26 cellular contexts compared by ENCODE assay signal in genomic region chr2:133816037-133816436, GRCh38.
"Had no signal": no experiment of that assay in that cellular context is flagged by ENCODE, and none has a peak within 500 bp of the region (broad histone marks: within the 10 kb centered on the region; RNA-seq: fewer than 3 reads in every experiment).

No MANE protein-coding gene starts in this region.

- H3K27ac Mint-ChIP-seq: activated CD4-positive, alpha-beta memory T cell treated with anti-CD3 and anti-CD28 coated beads for 36 hours; activated naive CD4-positive, alpha-beta T cell treated with anti-CD3 and anti-CD28 coated beads, Interleukin-2, amount 10 ng/mL, durations not matched to agents 7 days and 5 days; activated naive CD8-positive, alpha-beta T cell; activated naive CD8-positive, alpha-beta T cell treated with anti-CD3 and anti-CD28 coated beads, Interleukin-2, amount 50 U/mL, for 24 hours; activated T-helper 1 cell treated with anti-CD3 and anti-CD28 coated beads, Interleukin-12 subunit alpha, Interleukin-12 subunit beta, Interleukin-2, Interleukin-4 antibody, amounts not matched to agents 30 ng/mL and 10 ng/mL and 1 ng/mL, durations not matched to agents 14 hours and 24 hours and 36 hours had no signal

- DNase-seq: activated CD4-positive, alpha-beta memory T cell treated with anti-CD3 and anti-CD28 coated beads for 36 hours; activated CD4-positive, alpha-beta T cell treated with anti-CD3 and anti-CD28 coated beads, Interleukin-2, amount 50 U/mL, for 1 hour; activated CD8-positive, alpha-beta memory T cell treated with anti-CD3 and anti-CD28 coated beads, Interleukin-2, amount 50 U/mL, for 4 hours; activated gamma-delta T cell treated with Interleukin-2 at 50 U/mL for 16 hours; activated naive CD4-positive, alpha-beta T cell treated with anti-CD3 and anti-CD28 coated beads, Interleukin-2, amount 10 ng/mL, durations not matched to agents 7 days and 5 days; activated naive CD8-positive, alpha-beta T cell treated with anti-CD3 and anti-CD28 coated beads, Interleukin-2, amount 50 U/mL, for 24 hours; activated T-cell treated with anti-CD3 and anti-CD28 coated beads for 4 hours; activated T-cell treated with anti-CD3 and anti-CD28 coated beads, Interleukin-2, amount 50 U/mL, for 4 hours; anterior cingulate cortex; Karpas-422; KBM-7; NCI-H1105 treated with DMSO at 0.1 percent for 48 hours; NCI-H1436; NCI-H1694; NCI-H1930; NCI-H345; NCI-H524 treated with DMSO at 0.1 percent for 48 hours; Peyer's patch; RPMI8226; SJCRH30; T1000 had no signal

- H3K9me3 Mint-ChIP-seq: activated CD4-positive, alpha-beta memory T cell treated with anti-CD3 and anti-CD28 coated beads for 36 hours; activated naive CD4-positive, alpha-beta T cell treated with anti-CD3 and anti-CD28 coated beads, Interleukin-2, amount 10 ng/mL, durations not matched to agents 7 days and 5 days; activated naive CD8-positive, alpha-beta T cell treated with anti-CD3 and anti-CD28 coated beads, Interleukin-2, amount 50 U/mL, for 24 hours; activated T-helper 1 cell treated with anti-CD3 and anti-CD28 coated beads, Interleukin-12 subunit alpha, Interleukin-12 subunit beta, Interleukin-2, Interleukin-4 antibody, amounts not matched to agents 30 ng/mL and 10 ng/mL and 1 ng/mL, durations not matched to agents 14 hours and 24 hours and 36 hours had no signal

- H3K36me3 Mint-ChIP-seq: activated CD4-positive, alpha-beta memory T cell treated with anti-CD3 and anti-CD28 coated beads for 36 hours; activated naive CD4-positive, alpha-beta T cell treated with anti-CD3 and anti-CD28 coated beads, Interleukin-2, amount 10 ng/mL, durations not matched to agents 7 days and 5 days; activated naive CD8-positive, alpha-beta T cell had no signal

- H3K27me3 Mint-ChIP-seq: activated naive CD4-positive, alpha-beta T cell treated with anti-CD3 and anti-CD28 coated beads, Interleukin-2, amount 10 ng/mL, durations not matched to agents 7 days and 5 days; activated naive CD8-positive, alpha-beta T cell treated with anti-CD3 and anti-CD28 coated beads, Interleukin-2, amount 50 U/mL, for 24 hours had no signal

- H3K4me3 ChIP-seq: breast epithelium, Peyer's patch, SJCRH30, SK-N-MC had no signal

- H3K4me1 ChIP-seq: breast epithelium, Peyer's patch, SJCRH30 had no signal

- H3K27ac ChIP-seq: breast epithelium, Peyer's patch, SJCRH30, SK-N-MC had no signal

- H3K27me3 ChIP-seq: breast epithelium, Peyer's patch, SJCRH30 had no signal

- H3K4me1 Mint-ChIP-seq: activated naive CD4-positive, alpha-beta T cell treated with anti-CD3 and anti-CD28 coated beads, Interleukin-2, amount 10 ng/mL, durations not matched to agents 7 days and 5 days; activated naive CD8-positive, alpha-beta T cell treated with anti-CD3 and anti-CD28 coated beads, Interleukin-2, amount 50 U/mL, for 24 hours had no signal

- H3K9me3 ChIP-seq: breast epithelium, Peyer's patch, SJCRH30 had no signal

- ATAC-seq: activated naive CD8-positive, alpha-beta T cell treated with anti-CD3 and anti-CD28 coated beads, Interleukin-2, amount 50 U/mL, for 24 hours; activated T-cell treated with anti-CD3 and anti-CD28 coated beads, Interleukin-2, amount 50 U/mL, for 4 hours; Right ventricle myocardium inferior had no signal

- H3K36me3 ChIP-seq: breast epithelium, Peyer's patch, SJCRH30 had no signal

- H3K4me3 Mint-ChIP-seq: activated CD4-positive, alpha-beta memory T cell treated with anti-CD3 and anti-CD28 coated beads for 36 hours; activated naive CD4-positive, alpha-beta T cell treated with anti-CD3 and anti-CD28 coated beads, Interleukin-2, amount 10 ng/mL, durations not matched to agents 7 days and 5 days; activated naive CD8-positive, alpha-beta T cell; activated naive CD8-positive, alpha-beta T cell treated with anti-CD3 and anti-CD28 coated beads, Interleukin-2, amount 50 U/mL, for 24 hours; activated T-cell treated with anti-CD3 and anti-CD28 coated beads, Interleukin-2, amount 50 U/mL, for 4 hours; activated T-helper 1 cell treated with anti-CD3 and anti-CD28 coated beads, Interleukin-12 subunit alpha, Interleukin-12 subunit beta, Interleukin-2, Interleukin-4 antibody, amounts not matched to agents 30 ng/mL and 10 ng/mL and 1 ng/mL, durations not matched to agents 14 hours and 24 hours and 36 hours had no signal
